In genomic region chr13:64459778-64460177, GRCh38 we compare ENCODE assay signal across 18 cellular contexts.
DNase-seq lines count a peak whose midpoint lies in the region; ATAC-seq and TF ChIP-seq lines count a peak whose summit lies in the region.
"Had no signal": no experiment of that assay in that cellular context is flagged by ENCODE, and none has a peak within 500 bp of the region (broad histone marks: within the 10 kb centered on the region; RNA-seq: fewer than 3 reads in every experiment).

No MANE protein-coding gene starts in this region.

- H3K27me3 ChIP-seq in GM23338 (ENCODE audit: insufficient read depth) (no peaks in the 10 kb centered on the region), PC-3 (ENCODE audit: low read length) (no peaks in the 10 kb centered on the region)

- CTCF ChIA-PET in PC-3 (lab: Charles Lee) = no interaction called here

- POLR2A ChIA-PET in PC-3 (lab: Charles Lee; ENCODE audit: unreplicated experiment) = no interaction called here

- H3K4me3 Mint-ChIP-seq in GM23338 = no peak overlapping the region
- H3K4me3 Mint-ChIP-seq: CD4-positive, CD25-positive, alpha-beta regulatory T cell; CD8-positive, alpha-beta T cell; HFFc6 had no signal

- H3F3A ChIP-seq in GM23338 (replicated peaks; ENCODE audit: low read depth) = no peaks in the 10 kb centered on the region
- no peaks in the 10 kb centered on the region for H3F3A ChIP-seq in PC-3 (ENCODE audit: low read length, unreplicated experiment)

- no TSS peak for BruUV-seq in PC-3 (replicated peaks; lab: Mats Ljungman, UMichigan)

- H3K9me2 ChIP-seq in GM23338 (ENCODE audit: insufficient read depth) (peaks cover 6% of the 10 kb centered on the region; the same call in 1 of the 2 replicates), PC-3 (replicated peaks; ENCODE audit: low read length) (no peaks in the 10 kb centered on the region)

- no peaks in the 10 kb centered on the region for H3K9me3 ChIP-seq in PC-3 (ENCODE audit: low read length)
- H3K9me3 ChIP-seq: Caco-2, HAP-1 had no signal

- H3K27me3 Mint-ChIP-seq in GM23338 (ENCODE audit: insufficient read depth, low read depth, poor library complexity) = no peaks in the 10 kb centered on the region
- H3K27me3 Mint-ChIP-seq: CD4-positive, CD25-positive, alpha-beta regulatory T cell had no signal

- 0 out of 3 replicates have a peak, but pooled peaks cover 3% of the 10 kb centered on the region for H3K36me3 Mint-ChIP-seq in GM23338 (ENCODE audit: low read depth)
- H3K36me3 Mint-ChIP-seq: CD4-positive, CD25-positive, alpha-beta regulatory T cell; CD8-positive, alpha-beta T cell had no signal

- H3K4me3 ChIP-seq in GM23338 = no peak overlapping the region
- H3K4me3 ChIP-seq in PC-3 (ENCODE audit: low read length) = no peak overlapping the region
- H3K4me3 ChIP-seq in epithelial cell of esophagus (ENCODE audit: low read length) = no peak overlapping the region
- H3K4me3 ChIP-seq: HAP-1 had no signal

- no peak overlapping the region for H3K9ac ChIP-seq in PC-3 (ENCODE audit: low read length)

- H2AFZ ChIP-seq in GM23338 (0 out of 2 replicates have a peak overlapping the region, but pooled peaks have one; percentile 18), PC-3 (ENCODE audit: low read length) (no peak overlapping the region)

- DNase-seq in GM23338 (ENCODE audit: low spot score) (no peak), PC-3 (peak; percentile 34), epithelial cell of esophagus (ENCODE audit: low read depth) (peak; percentile 1), left ventricle myocardium superior (no peak)
- DNase-seq: C1 segment of cervical spinal cord; Caco-2; CD4-positive, CD25-positive, alpha-beta regulatory T cell; CD8-positive, alpha-beta T cell; DMS153; DMS79 treated with DMSO at 0.1 percent for 48 hours; GF-D8; GOT3; HFFc6 had no signal

- intact Hi-C loops in PC-3 (cut with micrococcal nuclease) (no loop called here), left ventricle myocardium superior (cut with micrococcal nuclease) (no loop called here)

- H3K27ac ChIP-seq in 22Rv1 = peak overlapping the region; percentile 62
- H3K27ac ChIP-seq in GM23338 (ENCODE audit: low read depth) = no peak overlapping the region
- H3K27ac ChIP-seq in PC-3 (ENCODE audit: low read length) = no peak overlapping the region

- H3K79me2 ChIP-seq in GM23338 (replicated peaks; ENCODE audit: insufficient read depth) = no peaks in the 10 kb centered on the region
- H3K79me2 ChIP-seq in PC-3 (ENCODE audit: low read length) = no peaks in the 10 kb centered on the region

- H3K36me3 ChIP-seq in GM23338 (ENCODE audit: insufficient read depth) (no peaks in the 10 kb centered on the region), PC-3 (ENCODE audit: low read depth, low read length) (no peaks in the 10 kb centered on the region)
- H3K36me3 ChIP-seq: HAP-1 had no signal

- H3K4me1 ChIP-seq in GM23338 (ENCODE audit: insufficient read depth) = peaks cover 4% of the 10 kb centered on the region; the same call in 1 of the 2 replicates
- H3K4me1 ChIP-seq in PC-3 (ENCODE audit: insufficient read depth, low read length) = no peaks in the 10 kb centered on the region

- no peak overlapping the region for H3K27ac Mint-ChIP-seq in GM23338
- H3K27ac Mint-ChIP-seq: CD4-positive, CD25-positive, alpha-beta regulatory T cell; CD8-positive, alpha-beta T cell; HFFc6 had no signal

- peaks cover 11% of the 10 kb centered on the region for H3K4me1 Mint-ChIP-seq in GM23338
- H3K4me1 Mint-ChIP-seq: CD4-positive, CD25-positive, alpha-beta regulatory T cell had no signal

- peaks cover 6% of the 10 kb centered on the region for H3K9me3 Mint-ChIP-seq in GM23338
- H3K9me3 Mint-ChIP-seq: HFFc6 had no signal

- no peak overlapping the region for H3K4me2 ChIP-seq in GM23338
- no peak overlapping the region for H3K4me2 ChIP-seq in PC-3 (ENCODE audit: low read length)

- H4K20me1 ChIP-seq in GM23338 (replicated peaks; ENCODE audit: insufficient read depth) (no peaks in the 10 kb centered on the region), PC-3 (ENCODE audit: low read length) (no peaks in the 10 kb centered on the region)

- TF ChIP-seq CTCF in 22Rv1 (IDR thresholded peaks at IDR 0.05) (no peak), GM23338 (conservative IDR thresholded peaks at IDR 0.05; ENCODE audit: low read depth in 2 of 2) (no peak), PC-3 (conservative IDR thresholded peaks at IDR 0.05; ENCODE audit: low read depth, low read length) (no peak), epithelial cell of esophagus (IDR thresholded peaks at IDR 0.05; ENCODE audit: insufficient read depth, low read depth, low read length, missing control alignments) (no peak)

- ATAC-seq in GM23338 (no peak), PC-3 (peak; percentile 84), GM19455 (IDR thresholded peaks at IDR 0.05; ENCODE audit: unreplicated experiment) (no peak), GM18873 (IDR thresholded peaks at IDR 0.05; ENCODE audit: low FRiP score, unreplicated experiment) (no peak), left ventricle myocardium superior (no peak), GM18511 (IDR thresholded peaks at IDR 0.05; ENCODE audit: unreplicated experiment) (no peak)
- ATAC-seq: CD8-positive, alpha-beta T cell had no signal

TF ChIP-seq in GM23338, 12 proteins besides CTCF, POLR2A, EP300 and RAD21 (continues in another document):
- TF ChIP-seq EZH2 (IDR thresholded peaks at IDR 0.05; ENCODE audit: low read depth, unreplicated experiment) (no peak), ZNF462 (CRISPR knock-in tag; IDR thresholded peaks at IDR 0.05) (no peak), STAT1 (IDR thresholded peaks at IDR 0.05; ENCODE audit: unreplicated experiment) (no peak)

Comparison
In these comparisons a context has a peak if more than half of its experiments do, and no peak if none do; other contexts are left out.
1. DNase-seq: peak in PC-3 (single experiment) and epithelial cell of esophagus (single experiment); none in GM23338 (single experiment) and left ventricle myocardium superior (single experiment).